ENCODE assay signal across 1 cellular context in the genomic region with DNA sequence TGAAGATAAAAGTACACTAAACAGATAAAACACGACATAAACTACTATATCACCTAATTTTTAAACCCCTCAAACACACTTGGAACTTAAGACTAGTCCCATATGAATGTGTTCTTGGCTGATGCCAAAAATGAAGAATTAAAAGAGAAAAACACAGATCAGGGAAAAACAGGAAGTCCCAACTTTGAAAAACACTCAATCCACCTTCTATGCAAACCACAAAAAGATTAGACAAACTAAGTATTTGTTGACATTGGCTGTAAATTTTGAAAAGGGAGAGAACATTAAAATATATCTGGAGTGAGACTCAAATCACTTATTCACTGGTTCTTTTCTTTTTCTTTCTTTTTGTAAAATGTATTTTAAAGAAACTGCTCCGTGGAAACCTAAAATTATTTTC.
TF ChIP-seq lines count a peak whose summit lies in the region.

No MANE protein-coding gene starts in this region.

TF ChIP-seq in endothelial cell of umbilical vein, 7 proteins besides CTCF, POLR2A, EP300 and RAD21 (continued from another document):
- TF ChIP-seq JUN (IDR thresholded peaks at IDR 0.05; ENCODE audit: borderline replicate concordance, insufficient read depth, insufficient read length, low read depth), result no peak
- no peak for TF ChIP-seq GATA2 (IDR thresholded peaks at IDR 0.05; ENCODE audit: insufficient read depth, insufficient read length, low read depth, low read length)
- no peak for TF ChIP-seq FOS (IDR thresholded peaks at IDR 0.05; ENCODE audit: borderline replicate concordance, insufficient read depth, low read length)
- no peak for TF ChIP-seq POLR2AphosphoS5 (IDR thresholded peaks at IDR 0.05; ENCODE audit: insufficient read depth, low read depth, low read length)
- TF ChIP-seq, protein P1, sequence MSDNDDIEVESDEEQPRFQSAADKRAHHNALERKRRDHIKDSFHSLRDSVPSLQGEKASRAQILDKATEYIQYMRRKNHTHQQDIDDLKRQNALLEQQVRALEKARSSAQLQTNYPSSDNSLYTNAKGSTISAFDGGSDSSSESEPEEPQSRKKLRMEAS (IDR thresholded peaks at IDR 0.05; ENCODE audit: insufficient read depth, insufficient read length), result no peak
